Comparison of ENCODE assay signal across 11 cellular contexts in the genomic region with DNA sequence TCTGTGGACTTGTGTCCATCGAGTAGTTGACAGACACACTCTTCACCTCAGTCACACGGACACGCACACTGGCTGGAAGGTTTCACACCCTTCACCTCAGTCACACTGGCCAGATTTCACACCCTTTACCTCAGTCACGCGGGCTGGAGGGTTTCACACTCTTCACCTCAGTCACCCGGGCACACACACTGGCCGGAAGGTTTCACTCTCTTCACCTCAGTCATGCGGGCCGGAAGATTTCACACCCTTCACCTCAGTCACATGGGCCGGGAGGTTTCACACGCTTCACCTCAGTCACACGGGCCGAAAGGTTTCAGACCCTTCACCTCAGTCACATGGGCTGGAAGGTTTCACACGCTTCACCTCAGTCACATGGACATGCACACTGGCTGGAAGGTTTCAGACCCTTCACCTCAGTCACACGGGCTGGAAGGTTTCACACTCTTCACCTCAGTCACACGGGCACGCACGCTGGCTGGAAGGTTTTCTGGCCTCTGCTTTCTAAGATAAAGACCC.
DNase-seq lines count a peak whose midpoint lies in the region; ATAC-seq and TF ChIP-seq lines count a peak whose summit lies in the region.
"Had no signal": no experiment of that assay in that cellular context is flagged by ENCODE, and none has a peak within 500 bp of the region (broad histone marks: within the 10 kb centered on the region; RNA-seq: fewer than 3 reads in every experiment).

No MANE protein-coding gene starts in this region.

- intact Hi-C loops in mucosa of descending colon (cut with DNase I, micrococcal nuclease), result no loop called here
- intact Hi-C loops in activated CD4-positive, alpha-beta T cell treated with anti-CD3 and anti-CD28 coated beads, Interleukin-2, amount 10 ng/mL, durations not matched to agents 24 days and 14 days (cut with micrococcal nuclease), result no loop called here
- intact Hi-C loops in left colon (cut with DNase I, micrococcal nuclease), result no loop called here

- peaks cover 10% of the 10 kb centered on the region for H3K27me3 Mint-ChIP-seq in activated CD4-positive, alpha-beta T cell treated with anti-CD3 and anti-CD28 coated beads, Interleukin-2, amount 10 ng/mL, durations not matched to agents 24 days and 14 days

- DNase-seq in mucosa of descending colon, result peak in 1 of 3 donors; percentile 16
- DNase-seq in NCI-H128 (lab: John Stamatoyannopoulos, UW; ENCODE audit: unreplicated experiment), result no peak
- no peak for DNase-seq in NCI-H524 (lab: John Stamatoyannopoulos, UW)
- no peak for DNase-seq in activated CD4-positive, alpha-beta T cell treated with anti-CD3 and anti-CD28 coated beads, Interleukin-2, amount 10 ng/mL, durations not matched to agents 24 days and 14 days
- no peak for DNase-seq in left colon
- DNase-seq: activated CD4-positive, CD25-positive, alpha-beta regulatory T cell treated with anti-CD3 and anti-CD28 coated beads, Interleukin-2, amount 50 U/mL, for 72 hours; DMS53 had no signal

- H3K4me1 ChIP-seq in mucosa of descending colon (ENCODE audit: low read depth), result no peaks in the 10 kb centered on the region

- H3K4me1 Mint-ChIP-seq in activated CD4-positive, alpha-beta T cell treated with anti-CD3 and anti-CD28 coated beads, Interleukin-2, amount 10 ng/mL, durations not matched to agents 24 days and 14 days, result peaks cover 2% of the 10 kb centered on the region

- H3K9me3 Mint-ChIP-seq in activated CD4-positive, alpha-beta T cell treated with anti-CD3 and anti-CD28 coated beads, Interleukin-2, amount 10 ng/mL, durations not matched to agents 24 days and 14 days, result peaks cover under 1% of the 10 kb centered on the region

- H3K36me3 Mint-ChIP-seq in activated CD4-positive, alpha-beta T cell treated with anti-CD3 and anti-CD28 coated beads, Interleukin-2, amount 10 ng/mL, durations not matched to agents 24 days and 14 days (ENCODE audit: low read depth), result no peaks in the 10 kb centered on the region

- H3K4me3 ChIP-seq in mucosa of descending colon, result no peak overlapping the region
- H3K4me3 ChIP-seq: thoracic aorta had no signal

- TF ChIP-seq CTCF in mucosa of descending colon (IDR thresholded peaks at IDR 0.05), result no peak

- H3K4me3 Mint-ChIP-seq in activated CD4-positive, alpha-beta T cell treated with anti-CD3 and anti-CD28 coated beads, Interleukin-2, amount 10 ng/mL, durations not matched to agents 24 days and 14 days, result no peak overlapping the region

- H3K27ac Mint-ChIP-seq in activated CD4-positive, alpha-beta T cell treated with anti-CD3 and anti-CD28 coated beads, Interleukin-2, amount 10 ng/mL, durations not matched to agents 24 days and 14 days, result no peak overlapping the region

- H3K9me3 ChIP-seq in mucosa of descending colon, result no peaks in the 10 kb centered on the region
- H3K9me3 ChIP-seq: thoracic aorta had no signal

- H3K36me3 ChIP-seq in mucosa of descending colon (ENCODE audit: low read depth), result no peaks in the 10 kb centered on the region
- H3K36me3 ChIP-seq: thoracic aorta had no signal

- ATAC-seq in GM18498 (IDR thresholded peaks at IDR 0.05; ENCODE audit: unreplicated experiment) (peak; percentile 73), GM21367 (IDR thresholded peaks at IDR 0.05; ENCODE audit: unreplicated experiment) (peak; percentile 46), HG03378 (IDR thresholded peaks at IDR 0.05; ENCODE audit: unreplicated experiment) (peak; percentile 66), mucosa of descending colon (peak; percentile 31), left colon (no peak)
